Comparison of ENCODE assay signal across 1 cellular context in the genomic region with DNA sequence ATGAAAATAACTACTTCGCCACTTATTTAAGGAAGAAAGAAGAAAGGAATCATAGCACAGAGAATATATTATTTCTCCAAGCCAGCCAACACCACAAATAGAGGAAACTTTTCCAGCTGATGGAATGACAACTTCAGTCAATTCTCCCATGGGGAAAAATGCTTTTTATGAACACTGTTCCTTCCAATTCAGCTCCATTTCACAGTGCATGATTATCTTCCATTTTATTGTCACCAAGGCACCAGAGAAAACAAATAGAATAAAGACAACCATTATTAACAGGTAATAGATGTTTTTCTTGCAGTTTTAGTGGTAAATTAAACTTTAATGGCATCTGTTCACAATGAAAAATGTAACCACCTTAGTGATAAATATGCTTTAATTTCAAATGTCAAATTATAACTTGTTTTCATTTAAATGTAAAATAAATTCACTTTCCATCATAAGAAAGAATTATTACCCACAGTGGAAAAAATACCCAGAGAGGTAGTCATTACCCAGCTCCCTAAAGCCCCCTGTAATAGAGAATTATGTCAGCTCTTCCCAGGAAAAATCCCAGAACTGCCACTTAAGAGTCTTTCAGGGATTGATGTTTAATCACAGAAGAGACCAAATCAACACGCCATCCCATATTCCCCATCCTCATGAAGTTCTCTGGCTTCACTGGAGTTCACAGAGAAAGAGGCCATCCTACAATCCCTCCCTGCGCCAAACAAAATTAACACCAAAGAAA.
"Had no signal": no experiment of that assay in that cellular context is flagged by ENCODE, and none has a peak within 500 bp of the region (broad histone marks: within the 10 kb centered on the region; RNA-seq: fewer than 3 reads in every experiment).

No MANE protein-coding gene starts in this region.

- H3K27me3 ChIP-seq: MG63 had no signal

- H3K4me3 ChIP-seq: MG63 had no signal

- H3K36me3 ChIP-seq: MG63 had no signal
